ENCODE assay signal across 1 cellular context in genomic region chr2:151843669-151844017, GRCh38.
TF ChIP-seq lines count a peak whose summit lies in the region.

No MANE protein-coding gene starts in this region.

TF ChIP-seq in HepG2, 621 proteins besides CTCF, POLR2A, EP300 and RAD21 (continued from another document):
- no peak for TF ChIP-seq HNF1A (IDR thresholded peaks at IDR 0.05; ENCODE audit: low read depth)
- TF ChIP-seq HNF1A (CRISPR knock-in tag; IDR thresholded peaks at IDR 0.05; ENCODE audit: borderline replicate concordance) = no peak
- no peak for TF ChIP-seq TOPORS (CRISPR knock-in tag; IDR thresholded peaks at IDR 0.05)
- TF ChIP-seq POLR2AphosphoS5 (IDR thresholded peaks at IDR 0.05; ENCODE audit: low read depth, low read length) = no peak
- no peak for TF ChIP-seq ISX (CRISPR knock-in tag; conservative IDR thresholded peaks at IDR 0.05)
- TF ChIP-seq ETV5 (CRISPR knock-in tag; IDR thresholded peaks at IDR 0.05; ENCODE audit: borderline replicate concordance) = no peak
- TF ChIP-seq ZNF703 (CRISPR knock-in tag; IDR thresholded peaks at IDR 0.05; ENCODE audit: borderline replicate concordance) = no peak
- no peak for TF ChIP-seq ZNF235 (CRISPR knock-in tag; IDR thresholded peaks at IDR 0.05; ENCODE audit: borderline replicate concordance)
- no peak for TF ChIP-seq SATB2 (CRISPR knock-in tag; IDR thresholded peaks at IDR 0.05)
